Comparison of ENCODE assay signal across 8 cellular contexts in the genomic region with DNA sequence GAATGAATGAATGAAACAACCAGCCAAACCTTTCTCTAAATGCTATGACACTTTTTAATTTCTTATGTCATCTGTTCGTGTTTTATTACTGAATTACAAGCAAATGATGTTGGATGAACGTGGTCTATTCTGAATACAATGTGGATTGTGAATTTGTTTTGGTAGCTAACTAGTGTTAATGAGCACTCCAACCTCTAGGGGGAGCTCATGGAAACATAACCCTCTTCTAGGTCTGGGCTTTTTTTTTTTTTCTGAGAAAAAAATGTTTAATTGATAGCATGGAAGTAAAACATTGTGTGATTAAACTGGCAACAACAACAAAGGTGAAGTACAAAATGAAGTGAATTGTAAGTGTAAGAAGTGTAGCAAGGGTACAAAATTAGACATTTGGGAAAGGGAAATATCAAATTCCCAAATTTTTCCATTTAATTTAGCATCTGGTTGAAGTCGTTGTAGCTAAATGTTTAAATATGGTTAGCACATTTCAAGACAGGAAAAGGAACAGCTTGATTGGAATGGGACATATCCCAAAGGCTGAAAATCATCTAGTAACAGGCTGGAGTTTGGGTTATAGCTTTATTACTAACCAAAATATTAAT. TPM values are rescaled to one million over a fixed set of nuclear protein-coding genes. Genes with fewer than 3 reads are reported as not detected.
A peak's percentile ranks its signal among the peaks of the same experiment; 100 is the strongest.
DNase-seq lines count a peak whose midpoint lies in the region; ATAC-seq and TF ChIP-seq lines count a peak whose summit lies in the region.

No MANE protein-coding gene starts in this region.

- no peak overlapping the region for H3K27ac Mint-ChIP-seq in glutamatergic neuron (ENCODE audit: unreplicated experiment)
- H3K27ac Mint-ChIP-seq in stimulated activated effector memory CD8-positive, alpha-beta T cell treated with anti-CD3 and anti-CD28 coated beads, Interleukin-12 subunit alpha, Interleukin-12 subunit beta, amount 100 ng/mL, for 72 hours: no peak overlapping the region

- H3K9me3 Mint-ChIP-seq in glutamatergic neuron (ENCODE audit: unreplicated experiment): peaks cover 3% of the 10 kb centered on the region
- H3K9me3 Mint-ChIP-seq in stimulated activated effector memory CD8-positive, alpha-beta T cell treated with anti-CD3 and anti-CD28 coated beads, Interleukin-12 subunit alpha, Interleukin-12 subunit beta, amount 100 ng/mL, for 72 hours: peaks cover 7% of the 10 kb centered on the region

- H3K27me3 Mint-ChIP-seq in glutamatergic neuron (ENCODE audit: unreplicated experiment): no peaks in the 10 kb centered on the region

- no peaks in the 10 kb centered on the region for H3K4me1 Mint-ChIP-seq in glutamatergic neuron (ENCODE audit: low read depth, unreplicated experiment)
- H3K4me1 Mint-ChIP-seq in stimulated activated effector memory CD8-positive, alpha-beta T cell treated with anti-CD3 and anti-CD28 coated beads, Interleukin-12 subunit alpha, Interleukin-12 subunit beta, amount 100 ng/mL, for 72 hours: no peaks in the 10 kb centered on the region

- H3K4me3 Mint-ChIP-seq in glutamatergic neuron (ENCODE audit: unreplicated experiment): no peak overlapping the region
- no peak overlapping the region for H3K4me3 Mint-ChIP-seq in stimulated activated effector memory CD8-positive, alpha-beta T cell treated with anti-CD3 and anti-CD28 coated beads, Interleukin-12 subunit alpha, Interleukin-12 subunit beta, amount 100 ng/mL, for 72 hours

- ATAC-seq in GM18907 (IDR thresholded peaks at IDR 0.05; ENCODE audit: unreplicated experiment) (peak; percentile 79), HG03457 (IDR thresholded peaks at IDR 0.05; ENCODE audit: unreplicated experiment) (peak; percentile 61), SK-N-SH treated with all-trans-retinoic acid at 6 μM for 48 hours (peak; percentile 60; the same call in 1 of the 3 replicates), HG03196 (IDR thresholded peaks at IDR 0.05; ENCODE audit: unreplicated experiment) (no peak)
- no peak for ATAC-seq in stimulated activated effector memory CD8-positive, alpha-beta T cell treated with anti-CD3 and anti-CD28 coated beads, Interleukin-12 subunit alpha, Interleukin-12 subunit beta, amount 100 ng/mL, for 72 hours

- TF ChIP-seq CTCF in glutamatergic neuron (IDR thresholded peaks at IDR 0.05; ENCODE audit: partially characterized antibody, unreplicated experiment): peak; percentile 79

- no peaks in the 10 kb centered on the region for H3K36me3 Mint-ChIP-seq in glutamatergic neuron (ENCODE audit: unreplicated experiment)
- H3K36me3 Mint-ChIP-seq in stimulated activated effector memory CD8-positive, alpha-beta T cell treated with anti-CD3 and anti-CD28 coated beads, Interleukin-12 subunit alpha, Interleukin-12 subunit beta, amount 100 ng/mL, for 72 hours: no peaks in the 10 kb centered on the region

- peak; percentile 42 for DNase-seq in D341Med (ENCODE audit: low spot score)
- no peak for DNase-seq in glutamatergic neuron
- DNase-seq in NCI-H128 (lab: John Stamatoyannopoulos, UW; ENCODE audit: unreplicated experiment): no peak
- DNase-seq in stimulated activated effector memory CD8-positive, alpha-beta T cell treated with anti-CD3 and anti-CD28 coated beads, Interleukin-12 subunit alpha, Interleukin-12 subunit beta, amount 100 ng/mL, for 72 hours (ENCODE audit: low spot score in 2 of 2): no peak

TF ChIP-seq in SK-N-SH treated with all-trans-retinoic acid at 6 μM for 48 hours, 23 proteins besides CTCF, POLR2A, EP300 and RAD21:
- TF ChIP-seq BACH2 (CRISPR knock-in tag; IDR thresholded peaks at IDR 0.05; ENCODE audit: borderline replicate concordance) (no peak), ZC3H10 (CRISPR knock-in tag; IDR thresholded peaks at IDR 0.05) (no peak), SNAI2 (CRISPR knock-in tag; IDR thresholded peaks at IDR 0.05) (no peak), ZNF70 (CRISPR knock-in tag; IDR thresholded peaks at IDR 0.05) (no peak), TCF4 (CRISPR knock-in tag; IDR thresholded peaks at IDR 0.05; ENCODE audit: borderline replicate concordance) (no peak), RARB (CRISPR knock-in tag; IDR thresholded peaks at IDR 0.05) (no peak), CREB5 (CRISPR knock-in tag; IDR thresholded peaks at IDR 0.05; ENCODE audit: low read depth) (no peak), CSDC2 (CRISPR knock-in tag; IDR thresholded peaks at IDR 0.05) (no peak), ISL1 (CRISPR knock-in tag; IDR thresholded peaks at IDR 0.05) (no peak)
- TF ChIP-seq, protein P1, sequence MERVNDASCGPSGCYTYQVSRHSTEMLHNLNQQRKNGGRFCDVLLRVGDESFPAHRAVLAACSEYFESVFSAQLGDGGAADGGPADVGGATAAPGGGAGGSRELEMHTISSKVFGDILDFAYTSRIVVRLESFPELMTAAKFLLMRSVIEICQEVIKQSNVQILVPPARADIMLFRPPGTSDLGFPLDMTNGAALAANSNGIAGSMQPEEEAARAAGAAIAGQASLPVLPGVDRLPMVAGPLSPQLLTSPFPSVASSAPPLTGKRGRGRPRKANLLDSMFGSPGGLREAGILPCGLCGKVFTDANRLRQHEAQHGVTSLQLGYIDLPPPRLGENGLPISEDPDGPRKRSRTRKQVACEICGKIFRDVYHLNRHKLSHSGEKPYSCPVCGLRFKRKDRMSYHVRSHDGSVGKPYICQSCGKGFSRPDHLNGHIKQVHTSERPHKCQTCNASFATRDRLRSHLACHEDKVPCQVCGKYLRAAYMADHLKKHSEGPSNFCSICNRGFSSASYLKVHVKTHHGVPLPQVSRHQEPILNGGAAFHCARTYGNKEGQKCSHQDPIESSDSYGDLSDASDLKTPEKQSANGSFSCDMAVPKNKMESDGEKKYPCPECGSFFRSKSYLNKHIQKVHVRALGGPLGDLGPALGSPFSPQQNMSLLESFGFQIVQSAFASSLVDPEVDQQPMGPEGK (CRISPR knock-in tag; IDR thresholded peaks at IDR 0.05; ENCODE audit: borderline replicate concordance): no peak

RNA-seq across cellular contexts. Expression of gene PTGS2, which starts 42.6 kb away (rescaled TPM):
- not detected for total RNA-seq in glutamatergic neuron (ENCODE audit: unreplicated experiment)

Comparison
In these comparisons a context has a peak if more than half of its experiments do, and no peak if none do; other contexts are left out.
1. ATAC-seq: peak in GM18907 (single experiment), HG03457 (single experiment) and SK-N-SH treated with all-trans-retinoic acid at 6 μM for 48 hours (single experiment); none in stimulated activated effector memory CD8-positive, alpha-beta T cell treated with anti-CD3 and anti-CD28 coated beads, Interleukin-12 subunit alpha, Interleukin-12 subunit beta, amount 100 ng/mL, for 72 hours (single experiment) and HG03196 (single experiment).